9 cellular contexts compared by ENCODE assay signal in the genomic region with DNA sequence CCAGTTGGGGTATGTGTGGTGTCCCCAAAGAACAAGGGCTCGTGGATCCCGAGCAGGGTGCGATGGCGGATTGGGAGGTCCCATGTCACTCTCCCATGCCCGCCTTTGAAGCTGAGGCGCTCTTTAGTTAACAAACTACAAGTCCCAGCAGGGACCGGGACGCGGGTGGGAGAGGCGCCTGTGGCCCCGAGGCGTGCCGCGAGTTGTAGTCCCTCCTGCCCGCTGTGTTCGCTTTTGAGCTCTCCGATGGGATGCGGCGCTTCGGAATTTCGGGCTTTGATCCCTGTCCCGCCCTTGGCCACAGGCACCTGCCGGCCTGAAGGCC. TPM values are rescaled to one million over a fixed set of nuclear protein-coding genes. Genes with fewer than 3 reads are reported as not detected.
DNase-seq lines count a peak whose midpoint lies in the region; ATAC-seq and TF ChIP-seq lines count a peak whose summit lies in the region.
"Had no signal": no experiment of that assay in that cellular context is flagged by ENCODE, and none has a peak within 500 bp of the region (broad histone marks: within the 10 kb centered on the region; RNA-seq: fewer than 3 reads in every experiment).

No MANE protein-coding gene starts in this region.

- H3K4me3 ChIP-seq in cardiac muscle cell (no peak overlapping the region), rectal smooth muscle tissue (ENCODE audit: low read length) (peak overlapping the region; percentile 78), hepatocyte (no peak overlapping the region)

- peak in 1 of 2 donors; percentile 8 for ATAC-seq in activated T-cell treated with anti-CD3 and anti-CD28 coated beads, Interleukin-2, amount 50 U/mL, for 72 hours (replicated peaks in 1 of 2)
- no peak for ATAC-seq in HG03439 (IDR thresholded peaks at IDR 0.05; ENCODE audit: unreplicated experiment)

- H4K20me1 ChIP-seq in hepatocyte (ENCODE audit: insufficient read depth, poor library complexity, severe bottlenecking), result no peaks in the 10 kb centered on the region

- TF ChIP-seq CTCF in cardiac muscle cell (IDR thresholded peaks at IDR 0.05; ENCODE audit: low read depth, low read length) (no peak), hepatocyte (IDR thresholded peaks at IDR 0.05; ENCODE audit: poor library complexity) (no peak), GM13977 (IDR thresholded peaks at IDR 0.05; ENCODE audit: extremely low read depth, insufficient read depth, missing control alignments) (no peak)

- no peak overlapping the region for H3K27ac Mint-ChIP-seq in activated T-cell treated with anti-CD3 and anti-CD28 coated beads, Interleukin-2, amount 50 U/mL, for 72 hours

- no peaks in the 10 kb centered on the region for H3K9me2 ChIP-seq in hepatocyte (replicated peaks; ENCODE audit: insufficient read depth)

- H3K79me2 ChIP-seq in hepatocyte, result no peaks in the 10 kb centered on the region

- WGBS in hepatocyte (ENCODE audit: low lambda C conversion rate, missing lambda C conversion rate), result 92% methylated on average over 23 of the region's 23 CpGs

- H3K4me3 Mint-ChIP-seq in activated T-cell treated with anti-CD3 and anti-CD28 coated beads, Interleukin-2, amount 50 U/mL, for 72 hours, result peak overlapping the region; percentile 84 to 93

- H3K27me3 ChIP-seq in cardiac muscle cell (no peaks in the 10 kb centered on the region), rectal smooth muscle tissue (ENCODE audit: control insufficient read depth, insufficient read depth, low read length) (no peaks in the 10 kb centered on the region), hepatocyte (no peaks in the 10 kb centered on the region)

- H3K4me1 Mint-ChIP-seq in activated T-cell treated with anti-CD3 and anti-CD28 coated beads, Interleukin-2, amount 50 U/mL, for 72 hours (ENCODE audit: low read depth), result peaks cover 18% of the 10 kb centered on the region

- H3K27me3 Mint-ChIP-seq in activated T-cell treated with anti-CD3 and anti-CD28 coated beads, Interleukin-2, amount 50 U/mL, for 72 hours (ENCODE audit: low read depth), result no peaks in the 10 kb centered on the region
- H3K27me3 Mint-ChIP-seq: brain had no signal

- H3K9me3 Mint-ChIP-seq in activated T-cell treated with anti-CD3 and anti-CD28 coated beads, Interleukin-2, amount 50 U/mL, for 72 hours, result no peaks in the 10 kb centered on the region

- peak overlapping the region; percentile 57 for H3K27ac ChIP-seq in cardiac muscle cell
- H3K27ac ChIP-seq in rectal smooth muscle tissue (ENCODE audit: low read depth, low read length), result peak overlapping the region; percentile 91
- no peak overlapping the region for H3K27ac ChIP-seq in hepatocyte

- peak overlapping the region; percentile 45 for H3K9ac ChIP-seq in rectal smooth muscle tissue (ENCODE audit: low read length)

- H3K4me1 ChIP-seq in cardiac muscle cell (ENCODE audit: low read depth) (no peaks in the 10 kb centered on the region), rectal smooth muscle tissue (ENCODE audit: control insufficient read depth, insufficient read depth, low read length) (peaks cover 4% of the 10 kb centered on the region), hepatocyte (ENCODE audit: insufficient read depth) (no peaks in the 10 kb centered on the region)

- peaks cover 26% of the 10 kb centered on the region for H3K36me3 ChIP-seq in cardiac muscle cell
- H3K36me3 ChIP-seq in rectal smooth muscle tissue (ENCODE audit: control insufficient read depth, insufficient read depth, low read length), result peaks cover 22% of the 10 kb centered on the region
- no peaks in the 10 kb centered on the region for H3K36me3 ChIP-seq in hepatocyte (replicated peaks; ENCODE audit: insufficient read depth, low read depth)

- in situ Hi-C loops in GM13977 (cut with MboI; ENCODE audit: low pct_unique_long_range_greater_than_20kb, low sequenced_read_pairs, unreplicated experiment), result no loop called here

- H2AFZ ChIP-seq in hepatocyte, result no peak overlapping the region

- DNase-seq in DMS53 (lab: John Stamatoyannopoulos, UW) (peak; percentile 83), cardiac muscle cell (ENCODE audit: low read depth in 1 of 2, low spot score in 1 of 2) (peak in 1 of 2 donors; percentile 46), hepatocyte (ENCODE audit: low spot score) (no peak), NCI-H226 (no peak), GM13977 (ENCODE audit: low spot score) (no peak)
- no peak for DNase-seq in activated T-cell treated with anti-CD3 and anti-CD28 coated beads, Interleukin-2, amount 50 U/mL, for 72 hours

- H3K9me3 ChIP-seq in cardiac muscle cell (ENCODE audit: low read depth) (no peaks in the 10 kb centered on the region), hepatocyte (ENCODE audit: low read depth) (no peaks in the 10 kb centered on the region)

- peaks cover 0 to 2% of the 10 kb centered on the region in 2 donors for H3K36me3 Mint-ChIP-seq in activated T-cell treated with anti-CD3 and anti-CD28 coated beads, Interleukin-2, amount 50 U/mL, for 72 hours (ENCODE audit: insufficient read depth in 2 of 2)

- H3K4me2 ChIP-seq in hepatocyte, result no peak overlapping the region

RNA-seq across cellular contexts. Expression of a gene that starts 10.9 kb away (rescaled TPM):
- total RNA-seq in activated T-cell treated with anti-CD3 and anti-CD28 coated beads, Interleukin-2, amount 50 U/mL, for 72 hours, result 10 to 100 TPM; 59.4 to 68.3 TPM
- 179 and 211 TPM in 2 replicates for total RNA-seq in cardiac muscle cell
- polyA plus RNA-seq in cardiac muscle cell, result 103 and 138 TPM in 2 replicates
- 63.1 and 69.6 TPM in 2 replicates for total RNA-seq in hepatocyte
- polyA plus RNA-seq in hepatocyte, result 80.1 and 106 TPM in 2 replicates

RNA-seq across cellular contexts. Expression of a gene that starts 24.7 kb away (rescaled TPM):
- 1 to 10 TPM; 3.2 to 5.0 TPM for total RNA-seq in activated T-cell treated with anti-CD3 and anti-CD28 coated beads, Interleukin-2, amount 50 U/mL, for 72 hours
- total RNA-seq in cardiac muscle cell (0.56 and 1.7 TPM in 2 replicates), hepatocyte (0.12 and 0.70 TPM in 2 replicates)
- polyA plus RNA-seq in cardiac muscle cell (0.61 and 1.5 TPM in 2 replicates), hepatocyte (0.32 and 1.1 TPM in 2 replicates)

RNA-seq across cellular contexts. Expression of a gene that starts 31.5 kb away (rescaled TPM):
- 1 to 10 TPM; 6.0 to 6.6 TPM for total RNA-seq in activated T-cell treated with anti-CD3 and anti-CD28 coated beads, Interleukin-2, amount 50 U/mL, for 72 hours
- total RNA-seq in cardiac muscle cell (3.0 and 7.4 TPM in 2 replicates), hepatocyte (2.1 and 3.7 TPM in 2 replicates)
- polyA plus RNA-seq in cardiac muscle cell (1.1 and 2.2 TPM in 2 replicates), hepatocyte (1.3 and 2.1 TPM in 2 replicates)

RNA-seq across cellular contexts. Expression of a gene that starts 34.3 kb away (rescaled TPM):
- 10 to 100 TPM; 27.0 to 38.2 TPM for total RNA-seq in activated T-cell treated with anti-CD3 and anti-CD28 coated beads, Interleukin-2, amount 50 U/mL, for 72 hours
- total RNA-seq in cardiac muscle cell (24.2 and 36.5 TPM in 2 replicates), hepatocyte (25.2 and 25.9 TPM in 2 replicates)
- polyA plus RNA-seq in cardiac muscle cell (36.3 and 38.6 TPM in 2 replicates), hepatocyte (33.1 and 36.6 TPM in 2 replicates)
